Comparison of ENCODE assay signal across 17 cellular contexts in genomic region chr10:74233281-74233680, GRCh38.
"Had no signal": no experiment of that assay in that cellular context is flagged by ENCODE, and none has a peak within 500 bp of the region (broad histone marks: within the 10 kb centered on the region; RNA-seq: fewer than 3 reads in every experiment).

No MANE protein-coding gene starts in this region.

- H3K9me3 Mint-ChIP-seq: activated CD8-positive, alpha-beta T cell treated with anti-CD3 and anti-CD28 coated beads for 36 hours; neural crest cell had no signal

- H3K27ac Mint-ChIP-seq: activated CD4-positive, alpha-beta T cell treated with anti-CD3 and anti-CD28 coated beads for 36 hours; activated CD8-positive, alpha-beta T cell treated with anti-CD3 and anti-CD28 coated beads for 36 hours; activated naive CD8-positive, alpha-beta T cell had no signal

- H3K27ac ChIP-seq: body of pancreas, colonic mucosa, foreskin keratinocyte, left ventricle myocardium inferior, pancreas, sigmoid colon, spleen had no signal

- H3K4me1 ChIP-seq: colonic mucosa had no signal

- DNase-seq: activated CD4-positive, alpha-beta T cell treated with anti-CD3 and anti-CD28 coated beads for 36 hours; activated CD8-positive, alpha-beta T cell treated with anti-CD3 and anti-CD28 coated beads for 36 hours; activated effector memory CD4-positive, alpha-beta T cell treated with anti-CD3 and anti-CD28 coated beads, Interleukin-2, amount 50 U/mL, for 16 hours; activated T-cell treated with anti-CD3 and anti-CD28 coated beads, Interleukin-2, amount 50 U/mL, for 48 hours; amniotic stem cell; body of pancreas; central memory CD4-positive, alpha-beta T cell; colonic mucosa; foreskin keratinocyte; head of caudate nucleus; left ventricle myocardium inferior; pancreas; sigmoid colon; spleen; T-helper 17 cell had no signal

- H3K27me3 ChIP-seq: body of pancreas, colonic mucosa, foreskin keratinocyte, pancreas, sigmoid colon, spleen had no signal

- H3K36me3 ChIP-seq: colonic mucosa, left ventricle myocardium inferior, pancreas, sigmoid colon, spleen had no signal

- H3K4me1 Mint-ChIP-seq: neural crest cell had no signal

- ATAC-seq: activated CD4-positive, alpha-beta T cell treated with anti-CD3 and anti-CD28 coated beads for 36 hours; activated CD8-positive, alpha-beta T cell treated with anti-CD3 and anti-CD28 coated beads for 36 hours; body of pancreas; foreskin keratinocyte; pancreas; T-helper 17 cell had no signal

- H3K4me3 ChIP-seq: body of pancreas, colonic mucosa, left ventricle myocardium inferior, pancreas, sigmoid colon, spleen had no signal

- H3K4me3 Mint-ChIP-seq: activated CD4-positive, alpha-beta T cell treated with anti-CD3 and anti-CD28 coated beads for 36 hours; activated CD8-positive, alpha-beta T cell treated with anti-CD3 and anti-CD28 coated beads for 36 hours; activated naive CD8-positive, alpha-beta T cell; neural crest cell; T-helper 17 cell had no signal

- H3K27me3 Mint-ChIP-seq: activated CD4-positive, alpha-beta T cell treated with anti-CD3 and anti-CD28 coated beads for 36 hours; activated CD8-positive, alpha-beta T cell treated with anti-CD3 and anti-CD28 coated beads for 36 hours; activated naive CD8-positive, alpha-beta T cell; T-helper 17 cell had no signal

- H3K9me3 ChIP-seq: body of pancreas, colonic mucosa, left ventricle myocardium inferior, pancreas, sigmoid colon, spleen had no signal
